17 cellular contexts compared by ENCODE assay signal in the genomic region with DNA sequence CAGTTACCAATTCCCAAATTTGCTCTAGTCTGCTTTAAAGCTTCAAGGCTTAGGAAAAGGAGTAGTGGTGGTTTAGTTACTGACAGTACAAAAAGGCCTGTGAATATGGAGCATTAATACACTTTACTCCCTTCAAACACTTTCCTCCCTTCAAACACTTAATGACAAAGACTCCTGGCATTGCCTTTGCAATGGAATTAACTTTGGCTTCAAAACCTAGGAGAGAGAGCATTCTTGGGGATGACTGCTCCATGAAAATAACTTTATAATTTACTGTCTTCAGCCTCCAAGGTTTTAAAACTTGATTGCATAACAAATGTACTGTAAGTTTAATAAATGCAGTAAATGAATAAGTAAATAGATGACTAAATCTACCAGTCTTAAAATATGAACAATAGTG.
DNase-seq lines count a peak whose midpoint lies in the region; ATAC-seq and TF ChIP-seq lines count a peak whose summit lies in the region.
"Had no signal": no experiment of that assay in that cellular context is flagged by ENCODE, and none has a peak within 500 bp of the region (broad histone marks: within the 10 kb centered on the region; RNA-seq: fewer than 3 reads in every experiment).

No MANE protein-coding gene starts in this region.

- TF ChIP-seq CTCF in cardiac fibroblast (IDR thresholded peaks at IDR 0.05; ENCODE audit: low read depth, low read length) (no peak), nephron (IDR thresholded peaks at IDR 0.05; ENCODE audit: unreplicated experiment in 3 of 3) (no peak), body of pancreas (IDR thresholded peaks at IDR 0.05) (no peak), brain microvascular endothelial cell (IDR thresholded peaks at IDR 0.05; ENCODE audit: low read depth, low read length, missing control alignments) (no peak)

- H3K36me3 Mint-ChIP-seq in nephron (ENCODE audit: low read depth) = no peaks in the 10 kb centered on the region
- no peaks in the 10 kb centered on the region for H3K36me3 Mint-ChIP-seq in T-cell
- H3K36me3 Mint-ChIP-seq: CD14-positive monocyte had no signal

- H3K9me3 Mint-ChIP-seq in nephron = no peaks in the 10 kb centered on the region
- no peaks in the 10 kb centered on the region for H3K9me3 Mint-ChIP-seq in T-cell
- H3K9me3 Mint-ChIP-seq: CD14-positive monocyte had no signal

- H3K27ac Mint-ChIP-seq in nephron (peak overlapping the region; percentile 28 to 38 (median 36)), T-cell (no peak overlapping the region)
- H3K27ac Mint-ChIP-seq: CD14-positive monocyte had no signal

- H3K27me3 ChIP-seq in body of pancreas = peaks cover 0 to 4% of the 10 kb centered on the region in 2 donors
- no peaks in the 10 kb centered on the region for H3K27me3 ChIP-seq in brain microvascular endothelial cell (replicated peaks)

- H3K27ac ChIP-seq in body of pancreas (no peak overlapping the region), brain microvascular endothelial cell (no peak overlapping the region)
- H3K27ac ChIP-seq: HL-60 had no signal

- H3K27me3 Mint-ChIP-seq in nephron (ENCODE audit: low read depth) = no peaks in the 10 kb centered on the region
- H3K27me3 Mint-ChIP-seq in T-cell = peaks cover 1 to 3% of the 10 kb centered on the region in 2 donors

- in situ Hi-C loops in brain microvascular endothelial cell (cut with HindIII; ENCODE audit: low pct_ligation_motif_present, low sequenced_read_pairs) = no loop called here

- no peak overlapping the region for H3K4me3 Mint-ChIP-seq in nephron
- no peak overlapping the region for H3K4me3 Mint-ChIP-seq in T-cell
- H3K4me3 Mint-ChIP-seq: CD14-positive monocyte had no signal

- POLR2A ChIA-PET in T-cell (lab: Charles Lee) = no interaction called here

- H3K9me3 ChIP-seq in body of pancreas = no peaks in the 10 kb centered on the region
- H3K9me3 ChIP-seq: HAP-1 had no signal

- no peak for TF ChIP-seq POLR2A in body of pancreas (IDR thresholded peaks at IDR 0.05)

- H3K4me3 ChIP-seq in cardiac fibroblast (replicated peaks in 1 of 2; ENCODE audit: low read depth in 2 of 2, low read length in 2 of 2) = no peak overlapping the region
- no peak overlapping the region for H3K4me3 ChIP-seq in body of pancreas
- H3K4me3 ChIP-seq in brain microvascular endothelial cell (ENCODE audit: low read depth, low read length) = no peak overlapping the region
- H3K4me3 ChIP-seq: HAP-1 had no signal

- DNase-seq in AG08395 (ENCODE audit: low spot score) (peak; percentile 67), GM04504 (ENCODE audit: low read depth) (peak; percentile 73), cardiac fibroblast (ENCODE audit: low read depth in 2 of 2) (peak; percentile 22 to 56), body of pancreas (no peak), brain microvascular endothelial cell (no peak), T-cell (no peak)
- DNase-seq: 8988T, DMS 273 treated with DMSO at 0.1 percent for 48 hours, NCI-H1105 treated with DMSO at 0.1 percent for 48 hours, NCI-H187, NCI-H774, RPMI8226 had no signal

- H3K4me1 Mint-ChIP-seq in nephron (peaks cover 5% of the 10 kb centered on the region), T-cell (no peaks in the 10 kb centered on the region)
- H3K4me1 Mint-ChIP-seq: CD14-positive monocyte had no signal

- intact Hi-C loops in body of pancreas (cut with DNase I) = no loop called here

- H3K4me1 ChIP-seq in body of pancreas = no peaks in the 10 kb centered on the region

- H3K36me3 ChIP-seq in body of pancreas (replicated peaks in 1 of 2; ENCODE audit: insufficient read depth in 1 of 2, low read depth in 2 of 2) (no peaks in the 10 kb centered on the region), brain microvascular endothelial cell (replicated peaks) (no peaks in the 10 kb centered on the region)
- H3K36me3 ChIP-seq: HAP-1 had no signal

- ATAC-seq in body of pancreas (no peak), T-cell (replicated peaks in 1 of 4) (no peak), GM21619 (IDR thresholded peaks at IDR 0.05; ENCODE audit: unreplicated experiment) (no peak)

- CTCF ChIA-PET in T-cell (lab: Charles Lee) = no interaction called here

Comparison
In these comparisons a context has a peak if more than half of its experiments do, and no peak if none do; other contexts are left out.
1. DNase-seq: peak in AG08395 (single experiment), GM04504 (single experiment) and cardiac fibroblast (2 of 2); none in body of pancreas (0 of 4), brain microvascular endothelial cell (single experiment) and T-cell (0 of 34).
2. H3K27ac Mint-ChIP-seq: peak in nephron (3 of 3); none in T-cell (0 of 2).